2 cellular contexts compared by ENCODE assay signal in the genomic region with DNA sequence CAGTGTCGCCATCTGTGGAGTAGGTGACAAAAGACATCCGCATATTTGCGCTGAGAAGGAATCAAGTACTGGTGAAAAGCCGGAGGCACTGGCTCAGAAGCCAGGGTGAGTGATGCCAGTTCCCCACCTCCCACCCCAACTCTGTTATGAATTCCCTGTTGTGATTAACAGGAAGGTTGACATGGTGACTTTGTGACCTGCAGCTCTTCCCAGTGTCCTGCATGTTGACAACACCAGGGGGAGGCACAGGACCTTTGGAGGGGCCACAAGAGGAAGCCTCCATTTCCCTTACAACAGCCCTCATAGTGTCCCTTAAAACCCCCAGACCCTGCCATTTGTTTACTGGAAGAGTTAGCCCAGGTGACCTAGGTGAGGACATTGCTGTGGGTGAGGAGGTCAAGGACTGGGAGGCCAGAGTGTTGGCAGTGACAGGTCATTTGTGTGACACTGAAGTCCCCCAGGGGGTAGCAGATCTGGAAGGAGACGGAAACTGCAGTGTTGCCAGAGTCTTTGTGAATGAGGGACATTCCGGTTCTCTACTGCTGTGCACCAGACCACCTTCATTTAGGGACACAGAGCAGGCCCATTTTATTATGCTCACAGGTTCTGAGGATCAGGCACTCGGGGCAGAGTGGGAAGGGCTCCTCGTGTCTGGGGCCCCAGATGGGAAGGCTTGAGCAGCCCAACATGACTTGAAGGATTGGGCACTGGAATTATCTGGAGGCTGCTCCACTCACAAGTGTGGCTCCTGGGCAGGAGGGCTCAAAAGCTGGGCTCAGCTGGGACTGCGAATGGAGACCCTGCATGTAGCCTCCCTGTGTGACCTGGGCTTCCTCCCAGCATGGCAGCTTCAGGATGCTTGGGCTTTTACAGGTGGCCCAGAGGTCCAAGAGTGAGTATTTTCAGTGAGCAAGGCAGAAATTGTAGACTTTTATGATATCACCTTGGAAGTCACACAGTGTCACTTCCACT.
A peak's percentile ranks its signal among the peaks of the same experiment; 100 is the strongest.
TF ChIP-seq lines count a peak whose summit lies in the region.

No MANE protein-coding gene starts in this region.

TF ChIP-seq in HCT116, 20 proteins besides CTCF, POLR2A, EP300 and RAD21:
- TF ChIP-seq CBX3 (IDR thresholded peaks at IDR 0.05; ENCODE audit: low read depth): no peak
- no peak for TF ChIP-seq SRF (IDR thresholded peaks at IDR 0.05; ENCODE audit: low read depth)
- TF ChIP-seq EGR1 (IDR thresholded peaks at IDR 0.05; ENCODE audit: low read depth): no peak
- no peak for TF ChIP-seq EZH2phosphoT487 (IDR thresholded peaks at IDR 0.05; ENCODE audit: borderline replicate concordance)
- TF ChIP-seq FOSL1 (IDR thresholded peaks at IDR 0.05; ENCODE audit: low read depth): no peak
- no peak for TF ChIP-seq EZH2 (IDR thresholded peaks at IDR 0.05)
- no peak for TF ChIP-seq YY1 (IDR thresholded peaks at IDR 0.05; ENCODE audit: extremely low read depth, insufficient replicate concordance, low read depth, low read length)
- TF ChIP-seq, protein P1, sequence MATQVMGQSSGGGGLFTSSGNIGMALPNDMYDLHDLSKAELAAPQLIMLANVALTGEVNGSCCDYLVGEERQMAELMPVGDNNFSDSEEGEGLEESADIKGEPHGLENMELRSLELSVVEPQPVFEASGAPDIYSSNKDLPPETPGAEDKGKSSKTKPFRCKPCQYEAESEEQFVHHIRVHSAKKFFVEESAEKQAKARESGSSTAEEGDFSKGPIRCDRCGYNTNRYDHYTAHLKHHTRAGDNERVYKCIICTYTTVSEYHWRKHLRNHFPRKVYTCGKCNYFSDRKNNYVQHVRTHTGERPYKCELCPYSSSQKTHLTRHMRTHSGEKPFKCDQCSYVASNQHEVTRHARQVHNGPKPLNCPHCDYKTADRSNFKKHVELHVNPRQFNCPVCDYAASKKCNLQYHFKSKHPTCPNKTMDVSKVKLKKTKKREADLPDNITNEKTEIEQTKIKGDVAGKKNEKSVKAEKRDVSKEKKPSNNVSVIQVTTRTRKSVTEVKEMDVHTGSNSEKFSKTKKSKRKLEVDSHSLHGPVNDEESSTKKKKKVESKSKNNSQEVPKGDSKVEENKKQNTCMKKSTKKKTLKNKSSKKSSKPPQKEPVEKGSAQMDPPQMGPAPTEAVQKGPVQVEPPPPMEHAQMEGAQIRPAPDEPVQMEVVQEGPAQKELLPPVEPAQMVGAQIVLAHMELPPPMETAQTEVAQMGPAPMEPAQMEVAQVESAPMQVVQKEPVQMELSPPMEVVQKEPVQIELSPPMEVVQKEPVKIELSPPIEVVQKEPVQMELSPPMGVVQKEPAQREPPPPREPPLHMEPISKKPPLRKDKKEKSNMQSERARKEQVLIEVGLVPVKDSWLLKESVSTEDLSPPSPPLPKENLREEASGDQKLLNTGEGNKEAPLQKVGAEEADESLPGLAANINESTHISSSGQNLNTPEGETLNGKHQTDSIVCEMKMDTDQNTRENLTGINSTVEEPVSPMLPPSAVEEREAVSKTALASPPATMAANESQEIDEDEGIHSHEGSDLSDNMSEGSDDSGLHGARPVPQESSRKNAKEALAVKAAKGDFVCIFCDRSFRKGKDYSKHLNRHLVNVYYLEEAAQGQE (IDR thresholded peaks at IDR 0.05; ENCODE audit: low read depth): no peak
- no peak for TF ChIP-seq CEBPB (IDR thresholded peaks at IDR 0.05; ENCODE audit: low read depth)
- TF ChIP-seq, protein P2, sequence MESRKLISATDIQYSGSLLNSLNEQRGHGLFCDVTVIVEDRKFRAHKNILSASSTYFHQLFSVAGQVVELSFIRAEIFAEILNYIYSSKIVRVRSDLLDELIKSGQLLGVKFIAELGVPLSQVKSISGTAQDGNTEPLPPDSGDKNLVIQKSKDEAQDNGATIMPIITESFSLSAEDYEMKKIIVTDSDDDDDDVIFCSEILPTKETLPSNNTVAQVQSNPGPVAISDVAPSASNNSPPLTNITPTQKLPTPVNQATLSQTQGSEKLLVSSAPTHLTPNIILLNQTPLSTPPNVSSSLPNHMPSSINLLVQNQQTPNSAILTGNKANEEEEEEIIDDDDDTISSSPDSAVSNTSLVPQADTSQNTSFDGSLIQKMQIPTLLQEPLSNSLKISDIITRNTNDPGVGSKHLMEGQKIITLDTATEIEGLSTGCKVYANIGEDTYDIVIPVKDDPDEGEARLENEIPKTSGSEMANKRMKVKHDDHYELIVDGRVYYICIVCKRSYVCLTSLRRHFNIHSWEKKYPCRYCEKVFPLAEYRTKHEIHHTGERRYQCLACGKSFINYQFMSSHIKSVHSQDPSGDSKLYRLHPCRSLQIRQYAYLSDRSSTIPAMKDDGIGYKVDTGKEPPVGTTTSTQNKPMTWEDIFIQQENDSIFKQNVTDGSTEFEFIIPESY (IDR thresholded peaks at IDR 0.05; ENCODE audit: extremely low read depth, insufficient replicate concordance, low read length): no peak
- no peak for TF ChIP-seq JUND (IDR thresholded peaks at IDR 0.05)

TF ChIP-seq in K562, 482 proteins besides CTCF, POLR2A, EP300 and RAD21:
- no peak for TF ChIP-seq SP2 (IDR thresholded peaks at IDR 0.05; ENCODE audit: extremely low read depth, low read depth, low read length, poor library complexity, severe bottlenecking)
- TF ChIP-seq YY1 (IDR thresholded peaks at IDR 0.05; ENCODE audit: borderline replicate concordance in 1 of 3, control insufficient read depth in 1 of 3, extremely low read depth in 1 of 3, insufficient read depth in 3 of 3, insufficient read length in 1 of 3, insufficient replicate concordance in 2 of 3, low read depth in 1 of 3, low read length in 2 of 3): peak in 1 of 3 experiments; percentile 26
- TF ChIP-seq, protein P3, sequence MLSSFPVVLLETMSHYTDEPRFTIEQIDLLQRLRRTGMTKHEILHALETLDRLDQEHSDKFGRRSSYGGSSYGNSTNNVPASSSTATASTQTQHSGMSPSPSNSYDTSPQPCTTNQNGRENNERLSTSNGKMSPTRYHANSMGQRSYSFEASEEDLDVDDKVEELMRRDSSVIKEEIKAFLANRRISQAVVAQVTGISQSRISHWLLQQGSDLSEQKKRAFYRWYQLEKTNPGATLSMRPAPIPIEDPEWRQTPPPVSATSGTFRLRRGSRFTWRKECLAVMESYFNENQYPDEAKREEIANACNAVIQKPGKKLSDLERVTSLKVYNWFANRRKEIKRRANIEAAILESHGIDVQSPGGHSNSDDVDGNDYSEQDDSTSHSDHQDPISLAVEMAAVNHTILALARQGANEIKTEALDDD (IDR thresholded peaks at IDR 0.05): no peak
- peak; percentile 19; the same call in 1 of the 2 replicates for TF ChIP-seq SPI1 (IDR thresholded peaks at IDR 0.05; ENCODE audit: borderline replicate concordance, low read depth, low read length)
- TF ChIP-seq RBM17 (IDR thresholded peaks at IDR 0.05; ENCODE audit: borderline replicate concordance, low read depth, low read length): no peak
- TF ChIP-seq SMC3 (conservative IDR thresholded peaks at IDR 0.05; ENCODE audit: insufficient read depth, low read depth, low read length): peak; percentile 65
- TF ChIP-seq, protein P4, sequence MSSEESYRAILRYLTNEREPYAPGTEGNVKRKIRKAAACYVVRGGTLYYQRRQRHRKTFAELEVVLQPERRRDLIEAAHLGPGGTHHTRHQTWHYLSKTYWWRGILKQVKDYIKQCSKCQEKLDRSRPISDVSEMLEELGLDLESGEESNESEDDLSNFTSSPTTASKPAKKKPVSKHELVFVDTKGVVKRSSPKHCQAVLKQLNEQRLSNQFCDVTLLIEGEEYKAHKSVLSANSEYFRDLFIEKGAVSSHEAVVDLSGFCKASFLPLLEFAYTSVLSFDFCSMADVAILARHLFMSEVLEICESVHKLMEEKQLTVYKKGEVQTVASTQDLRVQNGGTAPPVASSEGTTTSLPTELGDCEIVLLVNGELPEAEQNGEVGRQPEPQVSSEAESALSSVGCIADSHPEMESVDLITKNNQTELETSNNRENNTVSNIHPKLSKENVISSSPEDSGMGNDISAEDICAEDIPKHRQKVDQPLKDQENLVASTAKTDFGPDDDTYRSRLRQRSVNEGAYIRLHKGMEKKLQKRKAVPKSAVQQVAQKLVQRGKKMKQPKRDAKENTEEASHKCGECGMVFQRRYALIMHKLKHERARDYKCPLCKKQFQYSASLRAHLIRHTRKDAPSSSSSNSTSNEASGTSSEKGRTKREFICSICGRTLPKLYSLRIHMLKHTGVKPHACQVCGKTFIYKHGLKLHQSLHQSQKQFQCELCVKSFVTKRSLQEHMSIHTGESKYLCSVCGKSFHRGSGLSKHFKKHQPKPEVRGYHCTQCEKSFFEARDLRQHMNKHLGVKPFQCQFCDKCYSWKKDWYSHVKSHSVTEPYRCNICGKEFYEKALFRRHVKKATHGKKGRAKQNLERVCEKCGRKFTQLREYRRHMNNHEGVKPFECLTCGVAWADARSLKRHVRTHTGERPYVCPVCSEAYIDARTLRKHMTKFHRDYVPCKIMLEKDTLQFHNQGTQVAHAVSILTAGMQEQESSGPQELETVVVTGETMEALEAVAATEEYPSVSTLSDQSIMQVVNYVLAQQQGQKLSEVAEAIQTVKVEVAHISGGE (CRISPR knock-in tag; IDR thresholded peaks at IDR 0.05): no peak
